9 cellular contexts compared by ENCODE assay signal in genomic region chr14:102095871-102096568, GRCh38. TPM values are rescaled to one million over a fixed set of nuclear protein-coding genes. Genes with fewer than 3 reads are reported as not detected.
DNase-seq lines count a peak whose midpoint lies in the region; ATAC-seq and TF ChIP-seq lines count a peak whose summit lies in the region.
"Had no signal": no experiment of that assay in that cellular context is flagged by ENCODE, and none has a peak within 500 bp of the region (broad histone marks: within the 10 kb centered on the region; RNA-seq: fewer than 3 reads in every experiment).

No MANE protein-coding gene starts in this region.

- DNase-seq in DMS79 (lab: John Stamatoyannopoulos, UW) = peak; percentile 100
- DNase-seq in dorsolateral prefrontal cortex = peak in 1 of 10 donors; percentile 16
- peak; percentile 86 for DNase-seq in osteoblast (ENCODE audit: insufficient read length, low spot score, missing footprints)
- DNase-seq in tibial nerve (ENCODE audit: low spot score in 2 of 2) = no peak
- no peak for DNase-seq in NCI-H1105 (lab: John Stamatoyannopoulos, UW)
- no peak for DNase-seq in T-helper 2 cell treated with Interferon-gamma antibody and Interleukin-4, amounts not matched to agents 5 μg/mL and 100 μg/mL, for 36 hours (ENCODE audit: low spot score)

- H3K36me3 Mint-ChIP-seq in T-helper 2 cell treated with Interferon-gamma antibody and Interleukin-4, amounts not matched to agents 5 μg/mL and 100 μg/mL, for 36 hours (ENCODE audit: low read depth) = no peaks in the 10 kb centered on the region

- no peaks in the 10 kb centered on the region for H3K9me2 ChIP-seq in Loucy (replicated peaks; ENCODE audit: low read depth, low read length)

- H3K36me3 ChIP-seq in Loucy (ENCODE audit: insufficient read depth, low read length) = no peaks in the 10 kb centered on the region
- no peaks in the 10 kb centered on the region for H3K36me3 ChIP-seq in osteoblast (ENCODE audit: insufficient read depth, low read length)
- H3K36me3 ChIP-seq in tibial nerve = peaks cover 0 to 11% (median 0%) of the 10 kb centered on the region in 3 donors
- H3K36me3 ChIP-seq: neutrophil had no signal

- H3K4me3 ChIP-seq in Loucy (ENCODE audit: low read length, poor library complexity, severe bottlenecking) (no peak overlapping the region), dorsolateral prefrontal cortex (peak overlapping the region in 25 of 59 donors; percentile 5 to 50 (median 29)), osteoblast (ENCODE audit: insufficient read depth, low read length) (peak overlapping the region; percentile 22), tibial nerve (no peak overlapping the region)

- intact Hi-C loops in dorsolateral prefrontal cortex (cut with DNase I) = loop anchor here in 1 of 2 donors (2.0 to 5.0 kb wide), 4 partner anchors 49 to 389 kb away; no protein-coding TSS in a partner anchor

- peak overlapping the region in 54 of 59 donors; percentile 2 to 87 (median 69) for H3K27ac ChIP-seq in dorsolateral prefrontal cortex
- H3K27ac ChIP-seq in osteoblast (ENCODE audit: low read depth, low read length) = no peak overlapping the region
- H3K27ac ChIP-seq in tibial nerve = no peak overlapping the region
- H3K27ac ChIP-seq: neutrophil had no signal

- H3K9me3 Mint-ChIP-seq in T-helper 2 cell treated with Interferon-gamma antibody and Interleukin-4, amounts not matched to agents 5 μg/mL and 100 μg/mL, for 36 hours = no peaks in the 10 kb centered on the region

- H3K27ac Mint-ChIP-seq in T-helper 2 cell treated with Interferon-gamma antibody and Interleukin-4, amounts not matched to agents 5 μg/mL and 100 μg/mL, for 36 hours = no peak overlapping the region

- H3K4me1 ChIP-seq in Loucy (ENCODE audit: insufficient read depth, low read length, poor library complexity, severe bottlenecking) (no peaks in the 10 kb centered on the region), osteoblast (ENCODE audit: insufficient read depth, low read length) (peaks cover 12% of the 10 kb centered on the region), tibial nerve (peaks cover 0 to 9% (median 0%) of the 10 kb centered on the region in 4 donors)

- H2AFZ ChIP-seq in Loucy (ENCODE audit: low read length) (peak overlapping the region; percentile 50), osteoblast (ENCODE audit: low read length) (no peak overlapping the region)

- no peak for ATAC-seq in HG02938 (IDR thresholded peaks at IDR 0.05; ENCODE audit: unreplicated experiment)

- TF ChIP-seq CTCF in Loucy (conservative IDR thresholded peaks at IDR 0.05; ENCODE audit: low read length) = no peak
- TF ChIP-seq CTCF in dorsolateral prefrontal cortex (IDR thresholded peaks at IDR 0.05 in 54 of 56, conservative IDR thresholded peaks at IDR 0.05 in 2 of 56; ENCODE audit: low read depth in 1 of 56, partially characterized antibody in 56 of 56) = no peak
- no peak for TF ChIP-seq CTCF in osteoblast (IDR thresholded peaks at IDR 0.05; ENCODE audit: extremely low read depth, low read depth, low read length)
- no peak for TF ChIP-seq CTCF in tibial nerve (IDR thresholded peaks at IDR 0.05)

- no peaks in the 10 kb centered on the region for H3K27me3 ChIP-seq in Loucy (ENCODE audit: insufficient read depth, low read length, poor library complexity, severe bottlenecking)
- no peaks in the 10 kb centered on the region for H3K27me3 ChIP-seq in dorsolateral prefrontal cortex
- H3K27me3 ChIP-seq in osteoblast (ENCODE audit: insufficient read depth, low read length) = no peaks in the 10 kb centered on the region
- no peaks in the 10 kb centered on the region for H3K27me3 ChIP-seq in tibial nerve

- no peaks in the 10 kb centered on the region for H3K27me3 Mint-ChIP-seq in T-helper 2 cell treated with Interferon-gamma antibody and Interleukin-4, amounts not matched to agents 5 μg/mL and 100 μg/mL, for 36 hours (ENCODE audit: low read depth)

- no peaks in the 10 kb centered on the region for H3F3A ChIP-seq in Loucy (ENCODE audit: low read depth)

- H3K4me1 Mint-ChIP-seq in T-helper 2 cell treated with Interferon-gamma antibody and Interleukin-4, amounts not matched to agents 5 μg/mL and 100 μg/mL, for 36 hours (ENCODE audit: low read depth) = peaks cover 13% of the 10 kb centered on the region

- no peak for TF ChIP-seq EP300 in tibial nerve (IDR thresholded peaks at IDR 0.05)

- WGBS in tibial nerve, 2 donors = 44 to 52% methylated on average over 8 of the region's 8 CpGs

- H3K9me3 ChIP-seq in Loucy (ENCODE audit: insufficient read depth, low read depth, low read length) = no peaks in the 10 kb centered on the region
- no peaks in the 10 kb centered on the region for H3K9me3 ChIP-seq in osteoblast (ENCODE audit: low read depth, low read length)
- no peaks in the 10 kb centered on the region for H3K9me3 ChIP-seq in tibial nerve
- H3K9me3 ChIP-seq: neutrophil had no signal

- no peak for TF ChIP-seq POLR2A in tibial nerve (IDR thresholded peaks at IDR 0.05)

- no peak overlapping the region for H3K9ac ChIP-seq in Loucy (ENCODE audit: low read depth, low read length, poor library complexity, severe bottlenecking)

- no peak overlapping the region for H3K4me3 Mint-ChIP-seq in T-helper 2 cell treated with Interferon-gamma antibody and Interleukin-4, amounts not matched to agents 5 μg/mL and 100 μg/mL, for 36 hours

- no peaks in the 10 kb centered on the region for H3K79me2 ChIP-seq in Loucy (ENCODE audit: insufficient read depth, low read length)
- no peaks in the 10 kb centered on the region for H3K79me2 ChIP-seq in osteoblast (ENCODE audit: insufficient read depth, low read length)

- no peak overlapping the region for H3K4me2 ChIP-seq in Loucy (ENCODE audit: low read depth, low read length, poor library complexity, severe bottlenecking)
- H3K4me2 ChIP-seq in osteoblast (ENCODE audit: insufficient read depth, low read length) = peak overlapping the region; percentile 59

- H4K20me1 ChIP-seq in Loucy (ENCODE audit: insufficient read depth, low read length, poor library complexity, severe bottlenecking) (no peaks in the 10 kb centered on the region), osteoblast (ENCODE audit: insufficient read depth, low read length) (no peaks in the 10 kb centered on the region)

RNA-seq across cellular contexts. Expression of gene HSP90AA1, which starts 9.2 kb away (rescaled TPM):
- total RNA-seq in dorsolateral prefrontal cortex = 1,000 to 10,000 TPM in 30 of 120 experiments, 100 to 1,000 TPM in 90; 420 to 2,880 (median 848) TPM
- total RNA-seq in osteoblast = 193 and 198 TPM in 2 replicates
- 100 to 1,000 TPM; 185 to 396 (median 265) TPM for total RNA-seq in tibial nerve

RNA-seq across cellular contexts. Expression of gene WDR20, which starts 43.7 kb away (rescaled TPM):
- total RNA-seq in dorsolateral prefrontal cortex = 10 to 100 TPM; 35.1 to 88.2 (median 50.0) TPM
- 15.6 and 18.3 TPM in 2 replicates for total RNA-seq in osteoblast
- total RNA-seq in tibial nerve = 10 to 100 TPM; 15.0 to 26.7 (median 18.3) TPM

Comparison
In these comparisons a context has a peak if more than half of its experiments do, and no peak if none do; other contexts are left out.
1. DNase-seq: peak in DMS79 (single experiment) and osteoblast (single experiment); none in tibial nerve (0 of 2), NCI-H1105 (single experiment) and T-helper 2 cell treated with Interferon-gamma antibody and Interleukin-4, amounts not matched to agents 5 μg/mL and 100 μg/mL, for 36 hours (single experiment).
2. H3K27ac ChIP-seq: peak in dorsolateral prefrontal cortex (54 of 59); none in osteoblast (single experiment) and tibial nerve (0 of 4).